Comparison of ENCODE assay signal across 7 cellular contexts in the genomic region with DNA sequence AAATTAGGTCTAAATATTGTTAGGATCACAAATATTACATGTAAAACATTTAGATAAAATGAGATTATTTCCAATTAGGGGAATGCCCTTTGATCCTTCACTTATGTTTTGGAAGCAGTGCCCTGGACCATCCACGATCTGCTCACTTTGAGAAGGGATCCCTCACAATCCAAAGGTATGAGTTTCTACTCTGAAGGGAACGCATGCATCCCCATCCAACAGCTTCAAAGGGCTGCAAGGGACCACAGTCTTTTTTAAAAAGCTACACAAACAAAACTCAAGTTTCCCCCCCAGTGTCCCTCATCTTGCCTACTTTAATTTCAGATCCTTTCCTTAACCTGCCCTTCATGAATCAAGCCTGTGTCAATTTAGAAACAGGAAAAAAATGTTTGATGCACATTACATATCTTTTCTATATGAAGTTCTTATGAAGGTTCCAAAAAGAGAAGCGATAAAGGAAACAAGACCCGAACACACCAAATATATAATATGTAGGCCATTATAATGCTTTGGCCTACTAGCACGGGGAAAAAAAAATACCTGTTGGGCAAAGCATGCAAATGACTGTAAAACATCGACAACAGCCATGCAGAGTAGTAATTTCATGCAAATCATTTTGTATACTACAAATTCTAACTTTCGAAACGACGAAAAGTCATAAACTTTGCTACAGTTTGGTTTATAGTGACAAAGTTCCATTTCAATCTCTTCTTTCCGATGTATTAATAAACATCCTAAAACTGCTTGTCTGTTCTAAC. TPM values are rescaled to one million over a fixed set of nuclear protein-coding genes. Genes with fewer than 3 reads are reported as not detected.
DNase-seq lines count a peak whose midpoint lies in the region; ATAC-seq and TF ChIP-seq lines count a peak whose summit lies in the region.

No MANE protein-coding gene starts in this region.

- H3K9me3 ChIP-seq in HAP-1 (no peaks in the 10 kb centered on the region), SU-DHL-6 (ENCODE audit: insufficient read depth, low read length) (no peaks in the 10 kb centered on the region), gastroesophageal sphincter (no peaks in the 10 kb centered on the region), smooth muscle cell (replicated peaks; ENCODE audit: low read depth) (no peaks in the 10 kb centered on the region)

- H4K20me1 ChIP-seq in SU-DHL-6 (ENCODE audit: low read depth, low read length) (peaks cover 41% of the 10 kb centered on the region), smooth muscle cell (ENCODE audit: low read depth) (peaks cover 64% of the 10 kb centered on the region)

- H3K27ac ChIP-seq in SU-DHL-6 (ENCODE audit: low read depth, low read length), result peak overlapping the region; percentile 86; the same call in 1 of the 2 replicates
- peak overlapping the region in 3 of 4 donors; percentile 96 to 99 (median 97) for H3K27ac ChIP-seq in gastroesophageal sphincter
- peak overlapping the region; percentile 92 for H3K27ac ChIP-seq in smooth muscle cell (ENCODE audit: low read depth)

- no peak for TF ChIP-seq CTCF in SU-DHL-6 (IDR thresholded peaks at IDR 0.05; ENCODE audit: insufficient read depth, low read length, poor library complexity, severe bottlenecking)
- TF ChIP-seq CTCF in gastroesophageal sphincter (IDR thresholded peaks at IDR 0.05), result no peak
- TF ChIP-seq CTCF in smooth muscle cell (IDR thresholded peaks at IDR 0.05; ENCODE audit: borderline replicate concordance, insufficient read depth, poor library complexity, severe bottlenecking), result no peak

- H3K27me3 ChIP-seq in HAP-1 (ENCODE audit: low read depth) (no peaks in the 10 kb centered on the region), SU-DHL-6 (ENCODE audit: low read length) (no peaks in the 10 kb centered on the region), gastroesophageal sphincter (no peaks in the 10 kb centered on the region), smooth muscle cell (ENCODE audit: low read depth) (no peaks in the 10 kb centered on the region)

- H3K4me3 ChIP-seq in HAP-1, result peak overlapping the region; percentile 95
- peak overlapping the region; percentile 93 for H3K4me3 ChIP-seq in SU-DHL-6 (ENCODE audit: insufficient read depth, low read length, poor library complexity, severe bottlenecking)
- peak overlapping the region; percentile 82 for H3K4me3 ChIP-seq in gastroesophageal sphincter
- H3K4me3 ChIP-seq in smooth muscle cell, result peak overlapping the region; percentile 96

- ATAC-seq in gastroesophageal sphincter, result no peak

- no peak for TF ChIP-seq EP300 in gastroesophageal sphincter (IDR thresholded peaks at IDR 0.05)

- in situ Hi-C loops in HAP-1 (cut with MboI; ENCODE audit: low sequenced_read_pairs), result no loop called here

- WGBS in gastroesophageal sphincter (ENCODE audit: low coverage in 1 of 2), 2 donors, result 25 to 32% methylated on average over 10 of the region's 10 CpGs
- 38% methylated on average over 10 of the region's 10 CpGs for WGBS in smooth muscle cell (ENCODE audit: low lambda C conversion rate)

- peaks cover 16% of the 10 kb centered on the region for H3K4me1 ChIP-seq in HAP-1
- H3K4me1 ChIP-seq in gastroesophageal sphincter, result peaks cover 0 to 62% (median 0%) of the 10 kb centered on the region in 3 donors
- H3K4me1 ChIP-seq in smooth muscle cell (ENCODE audit: low read depth), result peaks cover 17% of the 10 kb centered on the region

- H3K9ac ChIP-seq in SU-DHL-6 (ENCODE audit: low read length), result peak overlapping the region; percentile 99
- H3K9ac ChIP-seq in smooth muscle cell (ENCODE audit: low read depth), result peak overlapping the region; percentile 100

- H3K9me2 ChIP-seq in SU-DHL-6 (replicated peaks; ENCODE audit: insufficient read depth, low read length), result no peaks in the 10 kb centered on the region

- no peak for TF ChIP-seq POLR2A in gastroesophageal sphincter (IDR thresholded peaks at IDR 0.05)

- DNase-seq in HAP-1 (ENCODE audit: low spot score in 2 of 2) (no peak), smooth muscle cell (lab: John Stamatoyannopoulos, UW; ENCODE audit: unreplicated experiment) (no peak), NOMO-1 treated with dmso at 0.1 percent for 144 hours (lab: John Stamatoyannopoulos, UW; ENCODE audit: unreplicated experiment) (no peak), NCI-H2196 treated with DMSO at 0.1 percent for 48 hours (lab: John Stamatoyannopoulos, UW; ENCODE audit: unreplicated experiment) (no peak), NCI-H1105 (lab: John Stamatoyannopoulos, UW) (no peak)

- H3K36me3 ChIP-seq in HAP-1 (replicated peaks) (peaks cover 22% of the 10 kb centered on the region), SU-DHL-6 (ENCODE audit: low read length) (peaks cover 24% of the 10 kb centered on the region), gastroesophageal sphincter (no peaks in the 10 kb centered on the region), smooth muscle cell (ENCODE audit: low read depth) (no peaks in the 10 kb centered on the region)

- H3F3A ChIP-seq in SU-DHL-6 (ENCODE audit: insufficient read depth), result peaks cover 19% of the 10 kb centered on the region
- peaks cover 2% of the 10 kb centered on the region for H3F3A ChIP-seq in smooth muscle cell (ENCODE audit: low read depth)

- H3K79me2 ChIP-seq in SU-DHL-6 (ENCODE audit: insufficient read depth, low read length), result peaks cover 75% of the 10 kb centered on the region
- H3K79me2 ChIP-seq in smooth muscle cell (ENCODE audit: low read depth), result peaks cover 74% of the 10 kb centered on the region

- H2AFZ ChIP-seq in SU-DHL-6 (ENCODE audit: low read depth, low read length, severe bottlenecking) (no peak overlapping the region), smooth muscle cell (ENCODE audit: low read depth) (no peak overlapping the region)

- H3K4me2 ChIP-seq in SU-DHL-6 (ENCODE audit: low read depth, low read length, poor library complexity, severe bottlenecking), result peak overlapping the region; percentile 93
- H3K4me2 ChIP-seq in smooth muscle cell, result peak overlapping the region; percentile 92

RNA-seq across cellular contexts. Expression of a gene that starts 2.0 kb away (rescaled TPM):
- total RNA-seq in gastroesophageal sphincter, result 100 to 1,000 TPM; 124 to 149 (median 136) TPM
- total RNA-seq in smooth muscle cell, result 95.0 and 105 TPM in 2 replicates
- 37.9 and 51.5 TPM in 2 replicates for polyA plus RNA-seq in smooth muscle cell

RNA-seq across cellular contexts. Expression of a gene that starts 25.3 kb away (rescaled TPM):
- total RNA-seq in gastroesophageal sphincter, result 10 to 100 TPM; 23.0 to 42.5 (median 30.2) TPM
- 45.1 and 57.0 TPM in 2 replicates for total RNA-seq in smooth muscle cell
- polyA plus RNA-seq in smooth muscle cell, result 51.0 and 57.2 TPM in 2 replicates

RNA-seq across cellular contexts. Expression of a gene that starts 49.1 kb away (rescaled TPM):
- 10 to 100 TPM; 16.1 to 24.1 (median 20.8) TPM for total RNA-seq in gastroesophageal sphincter
- total RNA-seq in smooth muscle cell, result 0.76 and 0.90 TPM in 2 replicates
- 1.4 and 2.8 TPM in 2 replicates for polyA plus RNA-seq in smooth muscle cell
